ENCODE assay signal across 18 cellular contexts in the genomic region with DNA sequence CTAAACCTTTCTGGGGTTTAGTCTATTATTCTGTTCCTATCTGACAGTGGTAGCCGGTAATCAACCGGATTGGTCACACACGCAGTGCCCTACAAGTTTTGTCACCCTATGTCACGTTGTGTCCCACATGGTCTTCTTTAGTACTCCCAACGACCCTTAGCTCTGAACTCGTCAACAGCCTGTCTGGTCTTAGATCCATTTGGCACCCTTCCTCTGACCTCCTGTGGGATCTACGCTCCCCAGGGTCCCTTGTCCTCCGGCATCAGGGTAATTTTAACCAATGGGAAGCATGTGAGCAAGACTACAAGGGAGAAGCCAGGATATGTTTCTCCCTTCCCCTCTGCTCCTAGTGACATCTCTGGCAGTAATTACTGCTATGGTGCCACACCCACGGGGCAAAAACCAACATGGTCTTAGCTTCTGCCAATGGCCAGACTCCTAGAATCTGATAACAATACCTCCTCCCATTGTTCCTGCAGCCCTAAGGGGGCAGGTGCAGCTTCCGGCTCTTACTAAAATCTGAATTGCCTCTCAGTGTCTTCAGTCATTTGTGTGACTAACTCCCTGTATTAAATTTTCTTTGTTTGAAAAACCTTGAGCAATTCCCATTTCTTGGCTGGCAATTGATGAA. TPM values are rescaled to one million over a fixed set of nuclear protein-coding genes. Genes with fewer than 3 reads are reported as not detected.
DNase-seq lines count a peak whose midpoint lies in the region; ATAC-seq, FAIRE-seq and TF ChIP-seq lines count a peak whose summit lies in the region.
"Had no signal": no experiment of that assay in that cellular context is flagged by ENCODE, and none has a peak within 500 bp of the region (broad histone marks: within the 10 kb centered on the region; RNA-seq: fewer than 3 reads in every experiment).

No MANE protein-coding gene starts in this region.

- H3K36me3 ChIP-seq in mesendoderm (ENCODE audit: control insufficient read depth, insufficient read depth, low read length) = no peaks in the 10 kb centered on the region

- H3K4me2 ChIP-seq in mesendoderm (ENCODE audit: low read length) = no peak overlapping the region
- H3K4me2 ChIP-seq: KMS-11 had no signal

- no peak overlapping the region for H2BK15ac ChIP-seq in mesendoderm (replicated peaks; ENCODE audit: low read depth)

- no peaks in the 10 kb centered on the region for H3K79me2 ChIP-seq in mesendoderm (ENCODE audit: control insufficient read depth, insufficient read depth, low read length)

- no peak overlapping the region for H4K8ac ChIP-seq in mesendoderm (ENCODE audit: low read depth, low read length)

- DNase-seq in NCI-H1105 treated with DMSO at 0.1 percent for 48 hours (lab: John Stamatoyannopoulos, UW) = peak; percentile 49
- DNase-seq in NCI-H1105 (lab: John Stamatoyannopoulos, UW) = no peak
- DNase-seq in HTR-8/SVneo (ENCODE audit: insufficient read length, low spot score) = no peak
- DNase-seq in epithelial cell of esophagus (ENCODE audit: low read depth) = peak; percentile 34
- DNase-seq in progenitor cell of endocrine pancreas (ENCODE audit: low spot score, unreplicated experiment) = no peak
- no peak for DNase-seq in mesendoderm
- DNase-seq in T-cell = no peak
- DNase-seq: CD4-positive, CD25-positive, alpha-beta regulatory T cell; EL; HFFc6; NCI-H1048; NCI-H2107; NCI-H774 had no signal

- H3K9me3 Mint-ChIP-seq in progenitor cell of endocrine pancreas (ENCODE audit: low read depth) (no peaks in the 10 kb centered on the region), T-cell (no peaks in the 10 kb centered on the region)

- H3K4me1 Mint-ChIP-seq in progenitor cell of endocrine pancreas (ENCODE audit: low read depth) (peaks cover 4% of the 10 kb centered on the region), T-cell (no peaks in the 10 kb centered on the region)
- H3K4me1 Mint-ChIP-seq: B cell; CD4-positive, CD25-positive, alpha-beta regulatory T cell had no signal

- peak overlapping the region; percentile 35 for H3K27ac Mint-ChIP-seq in progenitor cell of endocrine pancreas
- no peak overlapping the region for H3K27ac Mint-ChIP-seq in T-cell
- H3K27ac Mint-ChIP-seq: B cell; CD4-positive, CD25-positive, alpha-beta regulatory T cell; HFFc6 had no signal

- no peaks in the 10 kb centered on the region for H3K27me3 ChIP-seq in mesendoderm (ENCODE audit: insufficient read depth, low read length, poor library complexity)

- ATAC-seq in HG03342 (IDR thresholded peaks at IDR 0.05; ENCODE audit: unreplicated experiment) (no peak), T-cell (replicated peaks in 1 of 4) (no peak)

- CTCF ChIA-PET in T-cell (lab: Charles Lee) = no interaction called here

- POLR2A ChIA-PET in T-cell (lab: Charles Lee) = interaction anchor here in 1 of 2 donors (0.6 kb wide), 1 partner anchor 21 kb away, joined by 5 read pairs; no protein-coding TSS in a partner anchor

- H3K23ac ChIP-seq in mesendoderm (ENCODE audit: low read length) = no peak overlapping the region

- no peak overlapping the region for H3K4ac ChIP-seq in mesendoderm (ENCODE audit: low read depth, low read length)

- H3K4me3 ChIP-seq in epithelial cell of esophagus (ENCODE audit: low read length) = no peak overlapping the region
- H3K4me3 ChIP-seq in mesendoderm (ENCODE audit: low read length) = no peak overlapping the region

- no peak overlapping the region for H4K5ac ChIP-seq in mesendoderm (ENCODE audit: low read length)

- TF ChIP-seq CTCF in epithelial cell of esophagus (IDR thresholded peaks at IDR 0.05; ENCODE audit: insufficient read depth, low read depth, low read length, missing control alignments) (no peak), progenitor cell of endocrine pancreas (IDR thresholded peaks at IDR 0.05; ENCODE audit: unreplicated experiment) (no peak)

- H3K27me3 Mint-ChIP-seq in progenitor cell of endocrine pancreas = no peaks in the 10 kb centered on the region
- peaks cover 0 to 3% of the 10 kb centered on the region in 2 donors for H3K27me3 Mint-ChIP-seq in T-cell

- FAIRE-seq in HTR-8/SVneo (lab: Jason Lieb, UNC) = peak; percentile 87
- FAIRE-seq: H1 had no signal

- H3K27ac ChIP-seq in mesendoderm (ENCODE audit: low read depth, low read length) = no peak overlapping the region
- H3K27ac ChIP-seq: 22Rv1, KMS-11 had no signal

- H3K9ac ChIP-seq in mesendoderm (ENCODE audit: low read length) = no peak overlapping the region
- H3K9ac ChIP-seq: KMS-11 had no signal

- H3K56ac ChIP-seq in mesendoderm (ENCODE audit: low read length) = no peak overlapping the region

- no peaks in the 10 kb centered on the region for H3K79me1 ChIP-seq in mesendoderm (ENCODE audit: low read length)

- no peak overlapping the region for H3K18ac ChIP-seq in mesendoderm (ENCODE audit: low read length)

- no peak overlapping the region for H2BK120ac ChIP-seq in mesendoderm (ENCODE audit: low read depth, low read length)

- H3K36me3 Mint-ChIP-seq in progenitor cell of endocrine pancreas (ENCODE audit: insufficient read depth) = no peaks in the 10 kb centered on the region
- H3K36me3 Mint-ChIP-seq in T-cell = no peaks in the 10 kb centered on the region
- H3K36me3 Mint-ChIP-seq: CD4-positive, CD25-positive, alpha-beta regulatory T cell had no signal

- WGBS in mesendoderm (ENCODE audit: extremely low coverage, insufficient coverage, low lambda C conversion rate) = no CpG with 5 or more reads among the region's 10 CpGs

- no peak overlapping the region for H3K4me3 Mint-ChIP-seq in progenitor cell of endocrine pancreas (ENCODE audit: low read depth)
- no peak overlapping the region for H3K4me3 Mint-ChIP-seq in T-cell
- H3K4me3 Mint-ChIP-seq: B cell; CD4-positive, CD25-positive, alpha-beta regulatory T cell; HFFc6 had no signal

- no peak overlapping the region for H2AK5ac ChIP-seq in mesendoderm (ENCODE audit: low read length)

- H2BK5ac ChIP-seq in mesendoderm (ENCODE audit: low read length) = no peak overlapping the region

- H3K4me1 ChIP-seq in mesendoderm (ENCODE audit: control insufficient read depth, low read depth, low read length) = no peaks in the 10 kb centered on the region

RNA-seq across cellular contexts. Expression of a gene that starts 56.6 kb away (rescaled TPM):
- total RNA-seq in progenitor cell of endocrine pancreas (5.9 and 6.1 TPM in 2 replicates), T-cell (under 1 TPM; 0.23 to 0.56 (median 0.32) TPM)
- polyA plus RNA-seq in mesendoderm (2013, experiment 1 of 2) = 5.2 TPM
- 4.7 TPM for polyA plus RNA-seq in mesendoderm (2013, experiment 2 of 2)
- total RNA-seq: CD4-positive, CD25-positive, alpha-beta regulatory T cell had no signal

Comparison
In these comparisons a context has a peak if more than half of its experiments do, and no peak if none do; other contexts are left out.
1. DNase-seq: peak in NCI-H1105 treated with DMSO at 0.1 percent for 48 hours (single experiment) and epithelial cell of esophagus (single experiment); none in NCI-H1105 (single experiment), HTR-8/SVneo (single experiment), progenitor cell of endocrine pancreas (single experiment), mesendoderm (single experiment) and T-cell (0 of 34).